In the genomic region with DNA sequence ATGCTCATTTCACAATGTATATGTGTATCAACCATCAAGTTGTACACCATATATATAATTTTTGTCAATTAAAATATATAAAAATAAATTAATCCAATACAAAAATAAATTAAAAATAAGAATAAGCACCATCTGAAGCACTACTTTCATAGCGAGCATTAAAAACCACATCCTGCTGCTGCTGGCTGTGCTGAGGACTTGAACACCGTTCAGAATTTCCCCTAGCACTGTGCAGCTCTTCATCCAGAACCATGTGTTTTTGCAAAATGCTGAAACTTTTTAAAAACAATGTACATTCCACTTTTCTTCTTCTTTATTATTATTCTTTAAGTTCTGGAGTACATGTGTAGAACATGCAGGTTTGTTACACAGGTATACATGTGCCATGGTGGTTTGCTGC, we compare ENCODE assay signal across 1 cellular context.
TF ChIP-seq lines count a peak whose summit lies in the region.

No MANE protein-coding gene starts in this region.

TF ChIP-seq in GM12878, 131 proteins besides CTCF, POLR2A, EP300 and RAD21:
- TF ChIP-seq RFX5 (IDR thresholded peaks at IDR 0.05; ENCODE audit: low read depth, low read length) (no peak), CREB1 (IDR thresholded peaks at IDR 0.05; ENCODE audit: low read depth) (no peak), KAT2A (conservative IDR thresholded peaks at IDR 0.05; ENCODE audit: control insufficient read depth, low read depth, low read length) (no peak), RUNX3 (IDR thresholded peaks at IDR 0.05; ENCODE audit: low read length) (peak; percentile 20; the same call in 1 of the 2 replicates), SMARCA5 (IDR thresholded peaks at IDR 0.05) (no peak)
TF ChIP-seq in GM12878: peak in this region for 1.
